ENCODE assay signal across 16 cellular contexts in genomic region chr18:28108254-28108653, GRCh38.
"Had no signal": no experiment of that assay in that cellular context is flagged by ENCODE, and none has a peak within 500 bp of the region (broad histone marks: within the 10 kb centered on the region; RNA-seq: fewer than 3 reads in every experiment).

No MANE protein-coding gene starts in this region.

- H3K9me3 ChIP-seq: neutrophil, transverse colon, vagina had no signal

- H3K4me1 ChIP-seq: transverse colon, vagina had no signal

- DNase-seq: activated CD4-positive, alpha-beta T cell treated with anti-CD3 and anti-CD28 coated beads, Interleukin-2, amount 10 ng/mL, durations not matched to agents 7 days and 5 days; activated CD8-positive, alpha-beta memory T cell treated with anti-CD3 and anti-CD28 coated beads, Interleukin-2, amount 50 U/mL, for 48 hours; activated gamma-delta T cell treated with Interleukin-2 at 50 U/mL for 16 hours; amygdala; effector memory CD8-positive, alpha-beta T cell; foreskin melanocyte; head of caudate nucleus; left colon; naive B cell; stimulated activated CD4-positive, alpha-beta T cell treated with anti-CD3 and anti-CD28 coated beads, Interleukin-4, amount 100 ng/mL, for 24 hours; stimulated activated naive CD4-positive, alpha-beta T cell treated with Interleukin-2 at 50 U/mL for 16 hours; substantia nigra; transverse colon had no signal

- ATAC-seq: effector memory CD8-positive, alpha-beta T cell; left colon had no signal

- H3K27ac ChIP-seq: epithelial cell of prostate, neutrophil, transverse colon, vagina had no signal

- H3K36me3 ChIP-seq: neutrophil, transverse colon, vagina had no signal

- H3K4me3 ChIP-seq: transverse colon, vagina had no signal

- H3K27me3 ChIP-seq: neutrophil, transverse colon, vagina had no signal
